ENCODE assay signal across 13 cellular contexts in genomic region chr15:32774022-32774421, GRCh38. TPM values are rescaled to one million over a fixed set of nuclear protein-coding genes. Genes with fewer than 3 reads are reported as not detected.
DNase-seq lines count a peak whose midpoint lies in the region; ATAC-seq and TF ChIP-seq lines count a peak whose summit lies in the region.
"Had no signal": no experiment of that assay in that cellular context is flagged by ENCODE, and none has a peak within 500 bp of the region (broad histone marks: within the 10 kb centered on the region; RNA-seq: fewer than 3 reads in every experiment).

No MANE protein-coding gene starts in this region.

- BruUV-seq in PC-3 (replicated peaks; lab: Mats Ljungman, UMichigan) (no TSS peak), Calu3 (replicated peaks; lab: Mats Ljungman, UMichigan) (no TSS peak)

- POLR2A ChIA-PET in PC-3 (lab: Charles Lee; ENCODE audit: unreplicated experiment): no interaction called here
- POLR2A ChIA-PET in activated CD4-positive, alpha-beta T cell treated with anti-CD3 and anti-CD28 coated beads, Interleukin-2, amount 10 ng/mL, durations not matched to agents 7 days and 5 days (lab: Charles Lee): no interaction called here

- DNase-seq in EL (peak; percentile 99), PC-3 (peak; percentile 98), choroid plexus epithelial cell (ENCODE audit: low read depth) (peak; percentile 79), renal cortical epithelial cell (ENCODE audit: low read depth) (peak; percentile 49), T-helper 1 cell (no peak), Calu3 (no peak)
- no peak for DNase-seq in activated CD4-positive, alpha-beta T cell treated with anti-CD3 and anti-CD28 coated beads, Interleukin-2, amount 10 ng/mL, durations not matched to agents 7 days and 5 days
- DNase-seq: activated T-cell treated with anti-CD3 and anti-CD28 coated beads, Interleukin-2, amount 50 U/mL, for 48 hours; body of pancreas; NCI-H69 had no signal

- no peaks in the 10 kb centered on the region for H4K20me1 ChIP-seq in PC-3 (ENCODE audit: low read length)

- H3K27me3 ChIP-seq in PC-3 (ENCODE audit: low read length): no peaks in the 10 kb centered on the region
- H3K27me3 ChIP-seq: body of pancreas had no signal

- H2AFZ ChIP-seq in PC-3 (ENCODE audit: low read length): no peak overlapping the region

- CTCF ChIA-PET in PC-3 (lab: Charles Lee) (interaction anchor here (0.6 kb wide), 1 partner anchor 58 kb away, joined by 3 read pairs; no protein-coding TSS in a partner anchor), Calu3 (lab: Charles Lee) (no interaction called here)
- CTCF ChIA-PET in activated CD4-positive, alpha-beta T cell treated with anti-CD3 and anti-CD28 coated beads, Interleukin-2, amount 10 ng/mL, durations not matched to agents 7 days and 5 days (lab: Charles Lee): no interaction called here

- H3K4me3 Mint-ChIP-seq in activated CD4-positive, alpha-beta T cell treated with anti-CD3 and anti-CD28 coated beads, Interleukin-2, amount 10 ng/mL, durations not matched to agents 7 days and 5 days: no peak overlapping the region
- H3K4me3 Mint-ChIP-seq in Calu3 (ENCODE audit: low read depth, unreplicated experiment): no peak overlapping the region
- H3K4me3 Mint-ChIP-seq: IgD-negative memory B cell had no signal

- H3K4me3 ChIP-seq in PC-3 (ENCODE audit: low read length): no peak overlapping the region
- H3K4me3 ChIP-seq in choroid plexus epithelial cell (ENCODE audit: low read depth, low read length): no peak overlapping the region
- H3K4me3 ChIP-seq: body of pancreas, SK-N-MC had no signal

- H3K9me3 Mint-ChIP-seq in activated CD4-positive, alpha-beta T cell treated with anti-CD3 and anti-CD28 coated beads, Interleukin-2, amount 10 ng/mL, durations not matched to agents 7 days and 5 days: peaks cover 2% of the 10 kb centered on the region
- H3K9me3 Mint-ChIP-seq in Calu3 (ENCODE audit: low read depth, unreplicated experiment): no peaks in the 10 kb centered on the region

- peak overlapping the region; percentile 78 for H3K9ac ChIP-seq in PC-3 (ENCODE audit: low read length)

- ATAC-seq in PC-3 (peak; percentile 98), GM19324 (IDR thresholded peaks at IDR 0.05; ENCODE audit: low FRiP score, unreplicated experiment) (no peak)
- ATAC-seq: body of pancreas had no signal

- H3K27ac Mint-ChIP-seq in activated CD4-positive, alpha-beta T cell treated with anti-CD3 and anti-CD28 coated beads, Interleukin-2, amount 10 ng/mL, durations not matched to agents 7 days and 5 days: no peak overlapping the region
- no peak overlapping the region for H3K27ac Mint-ChIP-seq in Calu3 (ENCODE audit: unreplicated experiment)
- H3K27ac Mint-ChIP-seq: IgD-negative memory B cell had no signal

- H3K36me3 Mint-ChIP-seq in activated CD4-positive, alpha-beta T cell treated with anti-CD3 and anti-CD28 coated beads, Interleukin-2, amount 10 ng/mL, durations not matched to agents 7 days and 5 days (ENCODE audit: low read depth): no peaks in the 10 kb centered on the region
- no peaks in the 10 kb centered on the region for H3K36me3 Mint-ChIP-seq in Calu3 (ENCODE audit: insufficient read depth, unreplicated experiment)
- H3K36me3 Mint-ChIP-seq: IgD-negative memory B cell had no signal

- H3F3A ChIP-seq in PC-3 (ENCODE audit: low read length, unreplicated experiment): no peaks in the 10 kb centered on the region

- no peaks in the 10 kb centered on the region for H3K4me1 Mint-ChIP-seq in activated CD4-positive, alpha-beta T cell treated with anti-CD3 and anti-CD28 coated beads, Interleukin-2, amount 10 ng/mL, durations not matched to agents 7 days and 5 days
- no peaks in the 10 kb centered on the region for H3K4me1 Mint-ChIP-seq in Calu3 (ENCODE audit: low read depth, unreplicated experiment)

- H3K79me2 ChIP-seq in PC-3 (ENCODE audit: low read length): no peaks in the 10 kb centered on the region

- H3K36me3 ChIP-seq in PC-3 (ENCODE audit: low read depth, low read length): peaks cover 3% of the 10 kb centered on the region; the same call in 1 of the 2 replicates

- peak overlapping the region; percentile 96 for H3K27ac ChIP-seq in PC-3 (ENCODE audit: low read length)
- H3K27ac ChIP-seq: body of pancreas, SK-N-MC had no signal

- H3K27me3 Mint-ChIP-seq in activated CD4-positive, alpha-beta T cell treated with anti-CD3 and anti-CD28 coated beads, Interleukin-2, amount 10 ng/mL, durations not matched to agents 7 days and 5 days: peaks cover 8% of the 10 kb centered on the region
- H3K27me3 Mint-ChIP-seq in Calu3 (ENCODE audit: unreplicated experiment): no peaks in the 10 kb centered on the region
- H3K27me3 Mint-ChIP-seq: IgD-negative memory B cell had no signal

- peak overlapping the region; percentile 47 for H3K4me2 ChIP-seq in PC-3 (ENCODE audit: low read length)

- intact Hi-C loops in PC-3 (cut with micrococcal nuclease) (loop anchor here (1.0 to 2.0 kb wide), 4 partner anchors 41 to 113 kb away; no protein-coding TSS in a partner anchor), Calu3 (cut with micrococcal nuclease; ENCODE audit: unreplicated experiment) (no loop called here)

- no peaks in the 10 kb centered on the region for H3K9me2 ChIP-seq in PC-3 (replicated peaks; ENCODE audit: low read length)

- H3K4me1 ChIP-seq in PC-3 (ENCODE audit: insufficient read depth, low read length): peaks cover 33% of the 10 kb centered on the region
- H3K4me1 ChIP-seq: body of pancreas had no signal

- H3K9me3 ChIP-seq in PC-3 (ENCODE audit: low read length): peaks cover 4% of the 10 kb centered on the region; the same call in 1 of the 2 replicates
- H3K9me3 ChIP-seq: body of pancreas had no signal

- TF ChIP-seq CTCF in PC-3 (conservative IDR thresholded peaks at IDR 0.05; ENCODE audit: low read depth, low read length) (no peak), choroid plexus epithelial cell (conservative IDR thresholded peaks at IDR 0.05; ENCODE audit: low read depth, low read length) (no peak), Calu3 (IDR thresholded peaks at IDR 0.05; ENCODE audit: unreplicated experiment) (no peak)

RNA-seq across cellular contexts. Expression of gene GREM1, which starts 56.2 kb away (rescaled TPM):
- 0.58 and 1.6 TPM in 2 replicates for total RNA-seq in PC-3 (2014; rRNA removed)
- total RNA-seq in renal cortical epithelial cell: 4.2 and 9.7 TPM in 2 replicates
- total RNA-seq in activated CD4-positive, alpha-beta T cell treated with anti-CD3 and anti-CD28 coated beads, Interleukin-2, amount 10 ng/mL, durations not matched to agents 7 days and 5 days: not detected
- not detected in 2 replicates for total RNA-seq in Calu3 (2022)

Comparison
In these comparisons a context has a peak if more than half of its experiments do, and no peak if none do; other contexts are left out.
1. DNase-seq: peak in EL (single experiment), PC-3 (single experiment), choroid plexus epithelial cell (single experiment) and renal cortical epithelial cell (single experiment); none in T-helper 1 cell (0 of 5), activated CD4-positive, alpha-beta T cell treated with anti-CD3 and anti-CD28 coated beads, Interleukin-2, amount 10 ng/mL, durations not matched to agents 7 days and 5 days (single experiment) and Calu3 (single experiment).